Comparison of ENCODE assay signal across 8 cellular contexts in genomic region chr6:164396071-164397047, GRCh38.
DNase-seq lines count a peak whose midpoint lies in the region; ATAC-seq lines count a peak whose summit lies in the region.
"Had no signal": no experiment of that assay in that cellular context is flagged by ENCODE, and none has a peak within 500 bp of the region (broad histone marks: within the 10 kb centered on the region; RNA-seq: fewer than 3 reads in every experiment).

No MANE protein-coding gene starts in this region.

- H3K9me3 Mint-ChIP-seq in stimulated activated effector memory CD8-positive, alpha-beta T cell treated with anti-CD3 and anti-CD28 coated beads, Interleukin-12 subunit alpha, Interleukin-12 subunit beta, amount 100 ng/mL, for 72 hours, result peaks cover 10% of the 10 kb centered on the region
- peaks cover 8 to 11% of the 10 kb centered on the region in 2 donors for H3K9me3 Mint-ChIP-seq in activated naive CD4-positive, alpha-beta T cell treated with anti-CD3 and anti-CD28 coated beads, Interleukin-2, amount 50 U/mL, for 72 hours
- H3K9me3 Mint-ChIP-seq in activated T-cell treated with anti-CD3 and anti-CD28 coated beads, Interleukin-2, amount 50 U/mL, for 72 hours, result peaks cover 5 to 7% of the 10 kb centered on the region in 2 donors

- no peak overlapping the region for H3K27ac Mint-ChIP-seq in stimulated activated effector memory CD8-positive, alpha-beta T cell treated with anti-CD3 and anti-CD28 coated beads, Interleukin-12 subunit alpha, Interleukin-12 subunit beta, amount 100 ng/mL, for 72 hours
- H3K27ac Mint-ChIP-seq in activated naive CD4-positive, alpha-beta T cell treated with anti-CD3 and anti-CD28 coated beads, Interleukin-2, amount 50 U/mL, for 72 hours, result no peak overlapping the region
- H3K27ac Mint-ChIP-seq in activated T-cell treated with anti-CD3 and anti-CD28 coated beads, Interleukin-2, amount 50 U/mL, for 72 hours, result no peak overlapping the region

- H3K36me3 Mint-ChIP-seq in stimulated activated effector memory CD8-positive, alpha-beta T cell treated with anti-CD3 and anti-CD28 coated beads, Interleukin-12 subunit alpha, Interleukin-12 subunit beta, amount 100 ng/mL, for 72 hours, result no peaks in the 10 kb centered on the region
- peaks cover 0 to 10% of the 10 kb centered on the region in 2 donors for H3K36me3 Mint-ChIP-seq in activated naive CD4-positive, alpha-beta T cell treated with anti-CD3 and anti-CD28 coated beads, Interleukin-2, amount 50 U/mL, for 72 hours
- H3K36me3 Mint-ChIP-seq in activated T-cell treated with anti-CD3 and anti-CD28 coated beads, Interleukin-2, amount 50 U/mL, for 72 hours (ENCODE audit: insufficient read depth in 2 of 2), result peaks cover 0 to 5% of the 10 kb centered on the region in 2 donors

- no peaks in the 10 kb centered on the region for H3K27me3 Mint-ChIP-seq in activated T-cell treated with anti-CD3 and anti-CD28 coated beads, Interleukin-2, amount 50 U/mL, for 72 hours (ENCODE audit: low read depth)

- peak; percentile 81 for ATAC-seq in GM21526 (IDR thresholded peaks at IDR 0.05; ENCODE audit: low FRiP score, unreplicated experiment)
- peak; percentile 38 to 50 for ATAC-seq in left cardiac atrium
- no peak for ATAC-seq in stimulated activated effector memory CD8-positive, alpha-beta T cell treated with anti-CD3 and anti-CD28 coated beads, Interleukin-12 subunit alpha, Interleukin-12 subunit beta, amount 100 ng/mL, for 72 hours
- no peak for ATAC-seq in activated naive CD4-positive, alpha-beta T cell treated with anti-CD3 and anti-CD28 coated beads, Interleukin-2, amount 50 U/mL, for 72 hours
- no peak for ATAC-seq in activated T-cell treated with anti-CD3 and anti-CD28 coated beads, Interleukin-2, amount 50 U/mL, for 72 hours (replicated peaks in 1 of 2)
- no peak for ATAC-seq in HG02763 (IDR thresholded peaks at IDR 0.05; ENCODE audit: unreplicated experiment)

- intact Hi-C loops in left cardiac atrium (cut with DNase I), result no loop called here

- H3K4me3 Mint-ChIP-seq in stimulated activated effector memory CD8-positive, alpha-beta T cell treated with anti-CD3 and anti-CD28 coated beads, Interleukin-12 subunit alpha, Interleukin-12 subunit beta, amount 100 ng/mL, for 72 hours, result peak overlapping the region; percentile 6
- H3K4me3 Mint-ChIP-seq in activated T-cell treated with anti-CD3 and anti-CD28 coated beads, Interleukin-2, amount 50 U/mL, for 72 hours, result peak overlapping the region in 1 of 2 donors; percentile 79

- H3K4me1 Mint-ChIP-seq in stimulated activated effector memory CD8-positive, alpha-beta T cell treated with anti-CD3 and anti-CD28 coated beads, Interleukin-12 subunit alpha, Interleukin-12 subunit beta, amount 100 ng/mL, for 72 hours, result peaks cover 6% of the 10 kb centered on the region
- H3K4me1 Mint-ChIP-seq in activated T-cell treated with anti-CD3 and anti-CD28 coated beads, Interleukin-2, amount 50 U/mL, for 72 hours (ENCODE audit: low read depth), result no peaks in the 10 kb centered on the region

- DNase-seq in RPMI8226, result peak; percentile 49
- no peak for DNase-seq in left cardiac atrium
- DNase-seq in stimulated activated effector memory CD8-positive, alpha-beta T cell treated with anti-CD3 and anti-CD28 coated beads, Interleukin-12 subunit alpha, Interleukin-12 subunit beta, amount 100 ng/mL, for 72 hours (ENCODE audit: low spot score in 2 of 2), result no peak
- no peak for DNase-seq in activated naive CD4-positive, alpha-beta T cell treated with anti-CD3 and anti-CD28 coated beads, Interleukin-2, amount 50 U/mL, for 72 hours (ENCODE audit: low spot score in 2 of 2)
- no peak for DNase-seq in activated T-cell treated with anti-CD3 and anti-CD28 coated beads, Interleukin-2, amount 50 U/mL, for 72 hours
- DNase-seq: GOT3 had no signal

Comparison
In these comparisons a context has a peak if more than half of its experiments do, and no peak if none do; other contexts are left out.
1. ATAC-seq: peak in GM21526 (single experiment) and left cardiac atrium (2 of 2); none in stimulated activated effector memory CD8-positive, alpha-beta T cell treated with anti-CD3 and anti-CD28 coated beads, Interleukin-12 subunit alpha, Interleukin-12 subunit beta, amount 100 ng/mL, for 72 hours (single experiment), activated naive CD4-positive, alpha-beta T cell treated with anti-CD3 and anti-CD28 coated beads, Interleukin-2, amount 50 U/mL, for 72 hours (0 of 2), activated T-cell treated with anti-CD3 and anti-CD28 coated beads, Interleukin-2, amount 50 U/mL, for 72 hours (0 of 2) and HG02763 (single experiment).